Comparison of ENCODE assay signal across 8 cellular contexts in the genomic region with DNA sequence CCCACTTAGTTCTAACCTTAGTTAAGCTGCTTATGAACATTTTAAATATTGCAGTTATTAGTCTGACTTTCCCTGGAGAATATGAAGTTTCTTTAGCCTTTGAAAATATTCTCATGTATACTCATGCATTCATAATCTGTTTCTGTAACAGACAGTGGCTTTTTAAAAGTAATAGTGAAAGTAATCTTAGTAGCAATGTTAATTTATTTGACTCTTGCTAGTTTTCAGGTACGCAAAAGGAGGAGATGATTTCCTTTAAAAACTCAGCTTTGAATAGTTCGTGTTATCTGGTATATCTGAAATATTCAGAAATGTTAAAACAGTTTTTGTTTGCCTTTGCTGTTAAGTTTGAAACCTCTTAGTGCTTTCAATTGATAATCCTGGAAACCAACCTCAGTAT. TPM values are rescaled to one million over a fixed set of nuclear protein-coding genes. Genes with fewer than 3 reads are reported as not detected.
DNase-seq lines count a peak whose midpoint lies in the region; ATAC-seq, FAIRE-seq and TF ChIP-seq lines count a peak whose summit lies in the region.
"Had no signal": no experiment of that assay in that cellular context is flagged by ENCODE, and none has a peak within 500 bp of the region (broad histone marks: within the 10 kb centered on the region; RNA-seq: fewer than 3 reads in every experiment).

No MANE protein-coding gene starts in this region.

- WGBS in GM23248 (ENCODE audit: low coverage in 1 of 2, low lambda C conversion rate in 2 of 2, missing lambda C conversion rate in 2 of 2), 2 experiments = 50 to 52% methylated on average over 2 of the region's 2 CpGs
- WGBS in small intestine, 3 donors = 15 to 32% (median 17%) methylated on average over 2 of the region's 2 CpGs

- DNase-seq in GM23248 (peak; percentile 18), fibroblast of the aortic adventitia (ENCODE audit: low read depth) (no peak), NCI-H2196 (lab: John Stamatoyannopoulos, UW; ENCODE audit: unreplicated experiment) (no peak), small intestine (no peak)
- DNase-seq in T-helper 2 cell treated with Interferon-gamma antibody and Interleukin-4, amounts not matched to agents 5 μg/mL and 100 μg/mL, for 36 hours (ENCODE audit: low spot score) = no peak
- DNase-seq in stimulated activated effector memory CD8-positive, alpha-beta T cell treated with anti-CD3 and anti-CD28 coated beads, Interleukin-12 subunit alpha, Interleukin-12 subunit beta, amount 100 ng/mL, for 72 hours (ENCODE audit: low spot score in 2 of 2) = no peak
- DNase-seq: left ventricle myocardium superior had no signal

- H2AFZ ChIP-seq in GM23248 = no peak overlapping the region

- H3K27ac Mint-ChIP-seq in T-helper 2 cell treated with Interferon-gamma antibody and Interleukin-4, amounts not matched to agents 5 μg/mL and 100 μg/mL, for 36 hours = peak overlapping the region; percentile 85
- peak overlapping the region; percentile 98 for H3K27ac Mint-ChIP-seq in stimulated activated effector memory CD8-positive, alpha-beta T cell treated with anti-CD3 and anti-CD28 coated beads, Interleukin-12 subunit alpha, Interleukin-12 subunit beta, amount 100 ng/mL, for 72 hours

- H3K4me3 Mint-ChIP-seq in T-helper 2 cell treated with Interferon-gamma antibody and Interleukin-4, amounts not matched to agents 5 μg/mL and 100 μg/mL, for 36 hours = peak overlapping the region; percentile 83
- H3K4me3 Mint-ChIP-seq in stimulated activated effector memory CD8-positive, alpha-beta T cell treated with anti-CD3 and anti-CD28 coated beads, Interleukin-12 subunit alpha, Interleukin-12 subunit beta, amount 100 ng/mL, for 72 hours = peak overlapping the region; percentile 87

- no peak for ATAC-seq in stimulated activated effector memory CD8-positive, alpha-beta T cell treated with anti-CD3 and anti-CD28 coated beads, Interleukin-12 subunit alpha, Interleukin-12 subunit beta, amount 100 ng/mL, for 72 hours
- no peak for ATAC-seq in HG03571 (IDR thresholded peaks at IDR 0.05; ENCODE audit: unreplicated experiment)
- ATAC-seq: left ventricle myocardium superior had no signal

- FAIRE-seq in small intestine (lab: Jason Lieb, UNC) = no peak

- H3K4me1 Mint-ChIP-seq in T-helper 2 cell treated with Interferon-gamma antibody and Interleukin-4, amounts not matched to agents 5 μg/mL and 100 μg/mL, for 36 hours (ENCODE audit: low read depth) = peaks cover 60% of the 10 kb centered on the region
- H3K4me1 Mint-ChIP-seq in stimulated activated effector memory CD8-positive, alpha-beta T cell treated with anti-CD3 and anti-CD28 coated beads, Interleukin-12 subunit alpha, Interleukin-12 subunit beta, amount 100 ng/mL, for 72 hours = peaks cover 38% of the 10 kb centered on the region

- H3K27me3 ChIP-seq in GM23248 (replicated peaks; ENCODE audit: insufficient read depth) = no peaks in the 10 kb centered on the region
- H3K27me3 ChIP-seq in small intestine (ENCODE audit: control insufficient read depth in 2 of 2, insufficient read depth in 2 of 2, low read length in 2 of 2) = no peaks in the 10 kb centered on the region

- peaks cover 2% of the 10 kb centered on the region for H3K27me3 Mint-ChIP-seq in T-helper 2 cell treated with Interferon-gamma antibody and Interleukin-4, amounts not matched to agents 5 μg/mL and 100 μg/mL, for 36 hours (ENCODE audit: low read depth)

- peaks cover 29% of the 10 kb centered on the region for H3F3A ChIP-seq in GM23248 (ENCODE audit: insufficient read depth)

- no peaks in the 10 kb centered on the region for H3K9me2 ChIP-seq in GM23248 (ENCODE audit: insufficient read depth)

- H3K9me3 ChIP-seq in GM23248 (ENCODE audit: low read depth) (no peaks in the 10 kb centered on the region), small intestine (ENCODE audit: control insufficient read depth, low read depth) (no peaks in the 10 kb centered on the region)

- H3K9me3 Mint-ChIP-seq in T-helper 2 cell treated with Interferon-gamma antibody and Interleukin-4, amounts not matched to agents 5 μg/mL and 100 μg/mL, for 36 hours = no peaks in the 10 kb centered on the region
- no peaks in the 10 kb centered on the region for H3K9me3 Mint-ChIP-seq in stimulated activated effector memory CD8-positive, alpha-beta T cell treated with anti-CD3 and anti-CD28 coated beads, Interleukin-12 subunit alpha, Interleukin-12 subunit beta, amount 100 ng/mL, for 72 hours

- in situ Hi-C loops in GM23248 (cut with MboI) = no loop called here

- H3K27ac ChIP-seq in GM23248 = peak overlapping the region; percentile 98
- H3K27ac ChIP-seq in small intestine (ENCODE audit: low read depth in 1 of 2, low read length in 1 of 2) = no peak overlapping the region

- no peak for TF ChIP-seq CTCF in fibroblast of the aortic adventitia (IDR thresholded peaks at IDR 0.05; ENCODE audit: insufficient read depth, low read length)

- H3K4me1 ChIP-seq in GM23248 (ENCODE audit: insufficient read depth) = peaks cover 37% of the 10 kb centered on the region
- H3K4me1 ChIP-seq in small intestine (ENCODE audit: control insufficient read depth in 2 of 2, insufficient read depth in 1 of 2, low read depth in 1 of 2, low read length in 1 of 2) = peaks cover 0 to 15% of the 10 kb centered on the region in 2 donors

- H3K9ac ChIP-seq in GM23248 = peak overlapping the region; percentile 95

- H3K4me2 ChIP-seq in GM23248 (ENCODE audit: unreplicated experiment) = peak overlapping the region; percentile 98

- H3K4me3 ChIP-seq in GM23248 (peak overlapping the region; percentile 83), fibroblast of the aortic adventitia (ENCODE audit: low read depth, low read length) (peak overlapping the region; percentile 89), small intestine (ENCODE audit: low read depth in 1 of 2, low read length in 2 of 2) (no peak overlapping the region)

- H4K20me1 ChIP-seq in GM23248 (ENCODE audit: insufficient read depth) = no peaks in the 10 kb centered on the region

- H3K36me3 Mint-ChIP-seq in T-helper 2 cell treated with Interferon-gamma antibody and Interleukin-4, amounts not matched to agents 5 μg/mL and 100 μg/mL, for 36 hours (ENCODE audit: low read depth) = peaks cover 31% of the 10 kb centered on the region
- peaks cover 96% of the 10 kb centered on the region for H3K36me3 Mint-ChIP-seq in stimulated activated effector memory CD8-positive, alpha-beta T cell treated with anti-CD3 and anti-CD28 coated beads, Interleukin-12 subunit alpha, Interleukin-12 subunit beta, amount 100 ng/mL, for 72 hours

- H3K79me2 ChIP-seq in GM23248 (ENCODE audit: insufficient read depth) = peaks cover 77% of the 10 kb centered on the region

- 0 out of 2 replicates have a peak, but pooled peaks cover 1% of the 10 kb centered on the region for H3K36me3 ChIP-seq in GM23248 (ENCODE audit: low read depth)
- H3K36me3 ChIP-seq in small intestine (ENCODE audit: control insufficient read depth in 2 of 2, insufficient read depth in 2 of 2, low read length in 2 of 2) = no peaks in the 10 kb centered on the region

RNA-seq across cellular contexts. Expression of a gene that starts 3.8 kb away (rescaled TPM):
- total RNA-seq in GM23248 (2014; rRNA removed; shearing (Covaris generic)) = 16.5 and 29.6 TPM in 2 replicates
- polyA plus RNA-seq in GM23248 (2016; fragmentation: Nextera tagmentation; extraction: Ambion mirVana) = 30.4 and 34.8 TPM in 2 replicates
- total RNA-seq in fibroblast of the aortic adventitia (ENCODE audit: low replicate concordance) = 35.3 and 66.2 TPM in 2 replicates
- polyA plus RNA-seq in small intestine = 10 to 100 TPM in 2 of 3 donors, 1 to 10 TPM in 1; 7.5 to 22.2 (median 21.2) TPM

RNA-seq across cellular contexts. Expression of a gene that starts 37.9 kb away (rescaled TPM):
- 80.7 and 99.5 TPM in 2 replicates for total RNA-seq in GM23248 (2014; rRNA removed; shearing (Covaris generic))
- polyA plus RNA-seq in GM23248 (2016; fragmentation: Nextera tagmentation; extraction: Ambion mirVana) (205 and 208 TPM in 2 replicates), small intestine (100 to 1,000 TPM; 175 to 300 (median 241) TPM)
- total RNA-seq in fibroblast of the aortic adventitia (ENCODE audit: low replicate concordance) = 135 and 137 TPM in 2 replicates

Comparison
In these comparisons a context has a peak if more than half of its experiments do, and no peak if none do; other contexts are left out.
1. H3K4me3 ChIP-seq: peak in GM23248 (single experiment) and fibroblast of the aortic adventitia (single experiment); none in small intestine (0 of 2).